ENCODE assay signal across 8 cellular contexts in genomic region chr16:49858200-49859129, GRCh38. TPM values are rescaled to one million over a fixed set of nuclear protein-coding genes. Genes with fewer than 3 reads are reported as not detected.
A peak's percentile ranks its signal among the peaks of the same experiment; 100 is the strongest.
DNase-seq lines count a peak whose midpoint lies in the region; ATAC-seq, FAIRE-seq and TF ChIP-seq lines count a peak whose summit lies in the region.

No MANE protein-coding gene starts in this region.

- H3K27ac ChIP-seq in esophagus (ENCODE audit: low read depth in 2 of 2, low read length in 1 of 2) (peak overlapping the region; percentile 72 to 85), tibial nerve (peak overlapping the region; percentile 65 to 95 (median 84))

- H3K4me1 ChIP-seq in esophagus (ENCODE audit: control insufficient read depth in 2 of 2, insufficient read depth in 2 of 2, low read length in 1 of 2): peaks cover 0 to 3% of the 10 kb centered on the region in 2 donors
- H3K4me1 ChIP-seq in tibial nerve: peaks cover 0 to 53% (median 20%) of the 10 kb centered on the region in 4 donors

- peaks cover 5% of the 10 kb centered on the region for H3K4me1 Mint-ChIP-seq in T-helper 2 cell treated with Interferon-gamma antibody and Interleukin-4, amounts not matched to agents 5 μg/mL and 100 μg/mL, for 36 hours (ENCODE audit: low read depth)
- peaks cover 15 to 17% (median 17%) of the 10 kb centered on the region in 3 donors for H3K4me1 Mint-ChIP-seq in naive B cell

- peak in 1 of 2 donors; percentile 14 for TF ChIP-seq POLR2A in tibial nerve (IDR thresholded peaks at IDR 0.05)

- peaks cover 54% of the 10 kb centered on the region for H3K27me3 Mint-ChIP-seq in T-helper 2 cell treated with Interferon-gamma antibody and Interleukin-4, amounts not matched to agents 5 μg/mL and 100 μg/mL, for 36 hours (ENCODE audit: low read depth)
- H3K27me3 Mint-ChIP-seq in naive B cell: peaks cover 7 to 20% (median 9%) of the 10 kb centered on the region in 3 donors

- 1% methylated on average over 63 to 90 of the region's 90 CpGs for WGBS in esophagus, 2 donors
- WGBS in tibial nerve, 2 donors: 1 to 2% methylated on average over 22 to 49 of the region's 90 CpGs

- no peak overlapping the region for H3K27ac Mint-ChIP-seq in T-helper 2 cell treated with Interferon-gamma antibody and Interleukin-4, amounts not matched to agents 5 μg/mL and 100 μg/mL, for 36 hours
- no peak overlapping the region for H3K27ac Mint-ChIP-seq in naive B cell

- H3K27me3 ChIP-seq in esophagus (ENCODE audit: control insufficient read depth in 1 of 2, insufficient read depth in 2 of 2, low read length in 2 of 2) (no peaks in the 10 kb centered on the region), tibial nerve (peaks cover 0 to 32% of the 10 kb centered on the region in 2 donors)

- no peak overlapping the region for H3K4me3 Mint-ChIP-seq in T-helper 2 cell treated with Interferon-gamma antibody and Interleukin-4, amounts not matched to agents 5 μg/mL and 100 μg/mL, for 36 hours
- H3K4me3 Mint-ChIP-seq in naive B cell: peak overlapping the region; percentile 55 to 86 (median 72)

- H3K9me3 ChIP-seq in esophagus (ENCODE audit: control insufficient read depth in 2 of 2, insufficient read depth in 1 of 2, low read depth in 1 of 2, low read length in 1 of 2) (no peaks in the 10 kb centered on the region), tibial nerve (no peaks in the 10 kb centered on the region)

- no peak for TF ChIP-seq EP300 in tibial nerve (IDR thresholded peaks at IDR 0.05)

- no peaks in the 10 kb centered on the region for H3K9me3 Mint-ChIP-seq in T-helper 2 cell treated with Interferon-gamma antibody and Interleukin-4, amounts not matched to agents 5 μg/mL and 100 μg/mL, for 36 hours
- H3K9me3 Mint-ChIP-seq in naive B cell: no peaks in the 10 kb centered on the region

- no peak for TF ChIP-seq CTCF in GM10266 (IDR thresholded peaks at IDR 0.05; ENCODE audit: control insufficient read depth, insufficient read depth, low read depth, missing control alignments)
- TF ChIP-seq CTCF in tibial nerve (IDR thresholded peaks at IDR 0.05): no peak

- H3K36me3 Mint-ChIP-seq in T-helper 2 cell treated with Interferon-gamma antibody and Interleukin-4, amounts not matched to agents 5 μg/mL and 100 μg/mL, for 36 hours (ENCODE audit: low read depth): no peaks in the 10 kb centered on the region
- H3K36me3 Mint-ChIP-seq in naive B cell: no peaks in the 10 kb centered on the region

- no peak for FAIRE-seq in RCC 7860 (lab: Jason Lieb, UNC)

- ATAC-seq in naive B cell (ENCODE audit: low read depth in 2 of 2) (peak; percentile 20 to 38), GM21381 (IDR thresholded peaks at IDR 0.05; ENCODE audit: unreplicated experiment) (no peak), esophagus mucosa (no peak)

- H3K4me3 ChIP-seq in esophagus (ENCODE audit: low read depth in 1 of 2, low read length in 2 of 2) (peak overlapping the region; percentile 39 to 67), tibial nerve (peak overlapping the region; percentile 43 to 77 (median 54))

- H3K36me3 ChIP-seq in esophagus (ENCODE audit: control insufficient read depth in 2 of 2, insufficient read depth in 2 of 2, low read length in 1 of 2) (no peaks in the 10 kb centered on the region), tibial nerve (no peaks in the 10 kb centered on the region)

- DNase-seq in GM10266 (ENCODE audit: extremely low spot score): peak; percentile 69
- DNase-seq in T-helper 2 cell treated with Interferon-gamma antibody and Interleukin-4, amounts not matched to agents 5 μg/mL and 100 μg/mL, for 36 hours (ENCODE audit: low spot score): peak; percentile 30
- peak; percentile 26 for DNase-seq in naive B cell
- DNase-seq in tibial nerve (ENCODE audit: low spot score in 2 of 2): peak in 1 of 2 donors; percentile 29
- DNase-seq in RCC 7860 (ENCODE audit: low spot score): no peak

RNA-seq across cellular contexts. Expression of gene ZNF423, which starts 2.6 kb away (rescaled TPM):
- polyA plus RNA-seq in esophagus: under 1 TPM; 0.53 to 0.67 TPM
- not detected for polyA plus RNA-seq in naive B cell (ENCODE audit: low read depth in 6 of 6)
- 10 to 100 TPM; 15.9 to 20.5 (median 18.5) TPM for total RNA-seq in tibial nerve
- total RNA-seq in esophagus mucosa: 0.72 TPM

Comparison
In these comparisons a context has a peak if more than half of its experiments do, and no peak if none do; other contexts are left out.
1. ATAC-seq: peak in naive B cell (2 of 2); none in GM21381 (single experiment) and esophagus mucosa (single experiment).